Comparison of ENCODE assay signal across 8 cellular contexts in the genomic region with DNA sequence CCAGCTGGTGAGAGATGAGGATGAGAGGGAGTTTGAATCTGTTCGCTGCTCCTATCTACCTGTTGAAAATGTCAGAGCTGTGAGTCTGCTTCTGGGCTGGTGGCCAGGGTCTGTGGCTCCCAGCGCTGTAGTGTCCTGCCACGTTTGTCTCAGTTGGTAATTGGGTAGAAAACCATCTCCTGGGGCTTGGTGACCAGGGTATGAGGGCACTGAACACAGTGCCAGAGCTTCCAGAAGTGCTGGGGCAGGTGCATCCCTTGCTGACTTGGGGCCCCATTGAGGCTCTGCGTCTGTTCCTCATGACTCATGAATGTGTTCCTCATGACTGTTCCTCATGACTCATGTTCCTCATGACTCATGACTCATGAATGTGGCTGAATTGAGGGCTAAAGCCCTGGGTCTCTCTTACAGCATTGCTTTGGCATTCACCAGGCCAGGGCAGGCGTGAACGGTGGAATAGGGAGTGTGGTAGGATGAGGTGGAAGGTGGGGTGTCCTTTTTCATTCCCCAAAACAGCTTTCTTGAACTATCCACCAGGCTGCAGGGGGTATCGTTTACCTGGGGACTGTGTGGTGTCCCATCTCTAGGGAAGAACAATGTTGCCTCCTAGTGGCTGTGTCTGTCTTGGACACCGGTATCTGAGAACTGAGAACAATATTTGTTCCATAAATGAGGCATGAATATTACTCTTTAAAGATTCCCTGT.
A peak's percentile ranks its signal among the peaks of the same experiment; 100 is the strongest.
DNase-seq lines count a peak whose midpoint lies in the region; ATAC-seq and TF ChIP-seq lines count a peak whose summit lies in the region.

No MANE protein-coding gene starts in this region.

- H3K27ac ChIP-seq in spleen: peak overlapping the region in 1 of 8 donors; percentile 9

- CTCF ChIA-PET in activated naive CD4-positive, alpha-beta T cell treated with anti-CD3 and anti-CD28 coated beads, Interleukin-2, amount 10 ng/mL, durations not matched to agents 7 days and 5 days (lab: Charles Lee): interaction anchor here (1.0 kb wide), 1 partner anchor 535 kb away, joined by 3 read pairs; no protein-coding TSS in a partner anchor

- peak in 4 of 11 experiments; percentile 14 to 31 (median 26) for TF ChIP-seq CTCF in spleen (IDR thresholded peaks at IDR 0.05 in 8 of 11, conservative IDR thresholded peaks at IDR 0.05 in 3 of 11)

- ATAC-seq in GM18873 (IDR thresholded peaks at IDR 0.05; ENCODE audit: low FRiP score, unreplicated experiment): peak; percentile 71
- ATAC-seq in HG03097 (IDR thresholded peaks at IDR 0.05; ENCODE audit: low FRiP score, unreplicated experiment): peak; percentile 67
- ATAC-seq in left cardiac atrium: peak; percentile 65 to 98

- H3K4me1 Mint-ChIP-seq in activated naive CD4-positive, alpha-beta T cell treated with anti-CD3 and anti-CD28 coated beads, Interleukin-2, amount 10 ng/mL, durations not matched to agents 7 days and 5 days: peaks cover 2% of the 10 kb centered on the region

- H3K27me3 ChIP-seq in spleen (replicated peaks in 1 of 7): no peaks in the 10 kb centered on the region

- TF ChIP-seq POLR2A in spleen (IDR thresholded peaks at IDR 0.05): no peak

- no peaks in the 10 kb centered on the region for H3K9me3 Mint-ChIP-seq in activated naive CD4-positive, alpha-beta T cell treated with anti-CD3 and anti-CD28 coated beads, Interleukin-2, amount 10 ng/mL, durations not matched to agents 7 days and 5 days

- H3K36me3 ChIP-seq in spleen: no peaks in the 10 kb centered on the region

- peaks cover 0 to 10% (median 0%) of the 10 kb centered on the region in 6 donors for H3K4me1 ChIP-seq in spleen

- H3K27me3 Mint-ChIP-seq in activated naive CD4-positive, alpha-beta T cell treated with anti-CD3 and anti-CD28 coated beads, Interleukin-2, amount 10 ng/mL, durations not matched to agents 7 days and 5 days: no peaks in the 10 kb centered on the region

- no peak overlapping the region for H3K4me3 ChIP-seq in spleen

- DNase-seq in D341Med (ENCODE audit: low spot score) (peak; percentile 60), NCI-H748 treated with DMSO at 0.1 percent for 48 hours (lab: John Stamatoyannopoulos, UW) (peak; percentile 17), left cardiac atrium (peak; percentile 53), spleen (no peak)
- DNase-seq in activated naive CD4-positive, alpha-beta T cell treated with anti-CD3 and anti-CD28 coated beads, Interleukin-2, amount 10 ng/mL, durations not matched to agents 7 days and 5 days: peak; percentile 21
- DNase-seq in stimulated activated CD4-positive, alpha-beta T cell treated with anti-CD3 and anti-CD28 coated beads, Interleukin-12 subunit alpha, Interleukin-12 subunit beta, amount 100 ng/mL, for 24 hours (ENCODE audit: low read depth in 2 of 2): peak; percentile 10 to 17

- WGBS in spleen, 5 donors: 39 to 56% (median 44%) methylated on average over 7 to 8 of the region's 8 CpGs

- H3K9me3 ChIP-seq in spleen: no peaks in the 10 kb centered on the region

- no peak overlapping the region for H3K4me3 Mint-ChIP-seq in activated naive CD4-positive, alpha-beta T cell treated with anti-CD3 and anti-CD28 coated beads, Interleukin-2, amount 10 ng/mL, durations not matched to agents 7 days and 5 days

- H3K27ac Mint-ChIP-seq in activated naive CD4-positive, alpha-beta T cell treated with anti-CD3 and anti-CD28 coated beads, Interleukin-2, amount 10 ng/mL, durations not matched to agents 7 days and 5 days: no peak overlapping the region

- H3K36me3 Mint-ChIP-seq in activated naive CD4-positive, alpha-beta T cell treated with anti-CD3 and anti-CD28 coated beads, Interleukin-2, amount 10 ng/mL, durations not matched to agents 7 days and 5 days: no peaks in the 10 kb centered on the region

- intact Hi-C loops in left cardiac atrium (cut with DNase I) (no loop called here), spleen (cut with DNase I; ENCODE audit: low total_unique reads) (no loop called here)
